In genomic region chr6:113854531-113855499, GRCh38 we compare ENCODE assay signal across 8 cellular contexts. TPM values are rescaled to one million over a fixed set of nuclear protein-coding genes. Genes with fewer than 3 reads are reported as not detected.
A peak's percentile ranks its signal among the peaks of the same experiment; 100 is the strongest.
DNase-seq lines count a peak whose midpoint lies in the region; ATAC-seq and TF ChIP-seq lines count a peak whose summit lies in the region.

No MANE protein-coding gene starts in this region.

- H3K9me2 ChIP-seq in Karpas-422 (replicated peaks; ENCODE audit: insufficient read depth, low read length) = no peaks in the 10 kb centered on the region

- DNase-seq in activated naive CD4-positive, alpha-beta T cell treated with anti-CD3 and anti-CD28 coated beads, Interleukin-2, amount 50 U/mL, for 16 hours = no peak
- DNase-seq in Karpas-422 = peak; percentile 45
- peak; percentile 45 for DNase-seq in RKO (ENCODE audit: low spot score)
- DNase-seq in dedifferentiated amniotic fluid mesenchymal stem cell (ENCODE audit: extremely low spot score) = peak; percentile 74
- peak; percentile 38 for DNase-seq in kidney glomerular epithelial cell (lab: John Stamatoyannopoulos, UW)
- peak; percentile 93 for DNase-seq in spleen

- peak overlapping the region; percentile 50 for H3K4me3 ChIP-seq in Karpas-422 (ENCODE audit: low read length)
- peak overlapping the region; percentile 49 to 79 (median 62) for H3K4me3 ChIP-seq in spleen

- no peak overlapping the region for H3K27ac Mint-ChIP-seq in activated naive CD4-positive, alpha-beta T cell treated with anti-CD3 and anti-CD28 coated beads, Interleukin-2, amount 50 U/mL, for 24 hours

- 1 to 3% (median 2%) methylated on average over 51 to 56 of the region's 56 CpGs for WGBS in spleen, 5 donors

- no peak overlapping the region for H3K27ac ChIP-seq in Karpas-422 (ENCODE audit: low read length)
- peak overlapping the region; percentile 66 to 97 (median 94) for H3K27ac ChIP-seq in spleen

- H3K9me3 ChIP-seq in Karpas-422 (ENCODE audit: low read length) (no peaks in the 10 kb centered on the region), spleen (no peaks in the 10 kb centered on the region)

- H3K9ac ChIP-seq in Karpas-422 (ENCODE audit: low read length) = peak overlapping the region; percentile 51

- no peak for ATAC-seq in HG03045 (IDR thresholded peaks at IDR 0.05; ENCODE audit: unreplicated experiment)

- H3K36me3 ChIP-seq in Karpas-422 (ENCODE audit: insufficient read depth, low read length) (no peaks in the 10 kb centered on the region), spleen (peaks cover 0 to 3% (median 0%) of the 10 kb centered on the region in 6 donors)

- peaks cover 44% of the 10 kb centered on the region for H3K27me3 Mint-ChIP-seq in activated naive CD4-positive, alpha-beta T cell treated with anti-CD3 and anti-CD28 coated beads, Interleukin-2, amount 50 U/mL, for 24 hours

- intact Hi-C loops in spleen (cut with DNase I; ENCODE audit: low total_unique reads) = loop anchor here (5.0 kb wide), 1 partner anchor 1073 kb away; no protein-coding TSS in a partner anchor

- peak overlapping the region; percentile 54; the same call in 1 of the 2 replicates for H2AFZ ChIP-seq in Karpas-422 (ENCODE audit: low read length)

- H3K4me1 Mint-ChIP-seq in activated naive CD4-positive, alpha-beta T cell treated with anti-CD3 and anti-CD28 coated beads, Interleukin-2, amount 50 U/mL, for 24 hours = peaks cover 11% of the 10 kb centered on the region

- H4K20me1 ChIP-seq in Karpas-422 (ENCODE audit: insufficient read depth, low read depth, low read length) = no peaks in the 10 kb centered on the region

- H3K79me2 ChIP-seq in Karpas-422 (ENCODE audit: low read length) = no peaks in the 10 kb centered on the region

- peaks cover 2% of the 10 kb centered on the region for H3K36me3 Mint-ChIP-seq in activated naive CD4-positive, alpha-beta T cell treated with anti-CD3 and anti-CD28 coated beads, Interleukin-2, amount 50 U/mL, for 24 hours

- TF ChIP-seq CTCF in spleen (IDR thresholded peaks at IDR 0.05 in 8 of 11, conservative IDR thresholded peaks at IDR 0.05 in 3 of 11) = peak in 2 of 11 experiments; percentile 15 to 34

- TF ChIP-seq POLR2A in spleen (IDR thresholded peaks at IDR 0.05) = no peak

- H3K4me3 Mint-ChIP-seq in activated naive CD4-positive, alpha-beta T cell treated with anti-CD3 and anti-CD28 coated beads, Interleukin-2, amount 50 U/mL, for 24 hours = peak overlapping the region; percentile 19

- H3K4me1 ChIP-seq in Karpas-422 (ENCODE audit: low read length) (peaks cover 36% of the 10 kb centered on the region), spleen (peaks cover 0 to 56% (median 31%) of the 10 kb centered on the region in 6 donors)

- peak overlapping the region; percentile 72 for H3K4me2 ChIP-seq in Karpas-422 (ENCODE audit: low read depth, low read length, poor library complexity, severe bottlenecking)

- peaks cover 10% of the 10 kb centered on the region for H3K9me3 Mint-ChIP-seq in activated naive CD4-positive, alpha-beta T cell treated with anti-CD3 and anti-CD28 coated beads, Interleukin-2, amount 50 U/mL, for 24 hours

- H3K27me3 ChIP-seq in Karpas-422 (ENCODE audit: low read length) = 0 out of 2 replicates have a peak, but pooled peaks cover 2% of the 10 kb centered on the region
- H3K27me3 ChIP-seq in spleen (replicated peaks in 1 of 7) = peaks cover 0 to 63% (median 28%) of the 10 kb centered on the region in 7 donors

RNA-seq across cellular contexts. Expression of gene MARCKS, which starts 2.3 kb away (rescaled TPM):
- 2.2 and 2.8 TPM in 2 replicates for total RNA-seq in Karpas-422 (2014; rRNA removed; shearing (Covaris generic); ENCODE audit: low replicate concordance)
- 100 to 1,000 TPM in 3 of 7 donors, 10 to 100 TPM in 4; 56.2 to 119 (median 83.1) TPM for total RNA-seq in spleen
- 10 to 100 TPM; 43.4 to 65.1 (median 49.5) TPM for polyA plus RNA-seq in spleen

Comparison
In these comparisons a context has a peak if more than half of its experiments do, and no peak if none do; other contexts are left out.
1. RNA of gene MARCKS, which starts 2.3 kb away (total RNA-seq): 56.2 to 119 TPM in spleen; 2.2 to 2.8 TPM in Karpas-422; every median in the first group is over 10 times any median in the second.